ENCODE assay signal across 14 cellular contexts in genomic region chr16:86505899-86506864, GRCh38. TPM values are rescaled to one million over a fixed set of nuclear protein-coding genes. Genes with fewer than 3 reads are reported as not detected.
DNase-seq lines count a peak whose midpoint lies in the region; ATAC-seq and TF ChIP-seq lines count a peak whose summit lies in the region.
"Had no signal": no experiment of that assay in that cellular context is flagged by ENCODE, and none has a peak within 500 bp of the region (broad histone marks: within the 10 kb centered on the region; RNA-seq: fewer than 3 reads in every experiment).

No MANE protein-coding gene starts in this region.

- H2AFZ ChIP-seq in smooth muscle cell (ENCODE audit: low read depth): no peak overlapping the region

- H3K4me1 ChIP-seq in smooth muscle cell (ENCODE audit: low read depth): peaks cover 7% of the 10 kb centered on the region
- H3K4me1 ChIP-seq: foreskin keratinocyte had no signal

- peak overlapping the region; percentile 89 for H3K4me2 ChIP-seq in smooth muscle cell

- peaks cover 80% of the 10 kb centered on the region for H3K27me3 ChIP-seq in smooth muscle cell (ENCODE audit: low read depth)

- no peak for ATAC-seq in memory B cell (ENCODE audit: low read depth)
- ATAC-seq in GM21360 (IDR thresholded peaks at IDR 0.05; ENCODE audit: unreplicated experiment): no peak
- ATAC-seq: foreskin keratinocyte had no signal

- H3K4me3 Mint-ChIP-seq in activated CD4-positive, alpha-beta T cell treated with anti-CD3 and anti-CD28 coated beads, Interleukin-2, amount 10 ng/mL, durations not matched to agents 7 days and 5 days: no peak overlapping the region
- peak overlapping the region; percentile 29 for H3K4me3 Mint-ChIP-seq in activated T-helper 1 cell treated with anti-CD3 and anti-CD28 coated beads, Interleukin-12 subunit alpha, Interleukin-12 subunit beta, Interleukin-2, Interleukin-4 antibody, amounts not matched to agents 30 ng/mL and 10 ng/mL and 1 ng/mL, durations not matched to agents 14 hours and 24 hours and 36 hours
- H3K4me3 Mint-ChIP-seq in memory B cell: no peak overlapping the region
- no peak overlapping the region for H3K4me3 Mint-ChIP-seq in endothelial cell (ENCODE audit: unreplicated experiment)

- H3K36me3 Mint-ChIP-seq in activated CD4-positive, alpha-beta T cell treated with anti-CD3 and anti-CD28 coated beads, Interleukin-2, amount 10 ng/mL, durations not matched to agents 7 days and 5 days (ENCODE audit: low read depth): no peaks in the 10 kb centered on the region
- H3K36me3 Mint-ChIP-seq in activated T-helper 1 cell treated with anti-CD3 and anti-CD28 coated beads, Interleukin-12 subunit alpha, Interleukin-12 subunit beta, Interleukin-2, Interleukin-4 antibody, amounts not matched to agents 30 ng/mL and 10 ng/mL and 1 ng/mL, durations not matched to agents 14 hours and 24 hours and 36 hours (ENCODE audit: low read depth): peaks cover 2% of the 10 kb centered on the region
- H3K36me3 Mint-ChIP-seq in memory B cell (no peaks in the 10 kb centered on the region), endothelial cell (ENCODE audit: low read depth, unreplicated experiment) (peaks cover 10% of the 10 kb centered on the region)

- POLR2A ChIA-PET in activated CD4-positive, alpha-beta T cell treated with anti-CD3 and anti-CD28 coated beads, Interleukin-2, amount 10 ng/mL, durations not matched to agents 7 days and 5 days (lab: Charles Lee): interaction anchor here (0.6 to 0.8 kb wide), 2 partner anchors 212 to 727 kb away, joined by 3 read pairs; no protein-coding TSS in a partner anchor

- peaks cover 76% of the 10 kb centered on the region for H3K27me3 Mint-ChIP-seq in activated CD4-positive, alpha-beta T cell treated with anti-CD3 and anti-CD28 coated beads, Interleukin-2, amount 10 ng/mL, durations not matched to agents 7 days and 5 days
- H3K27me3 Mint-ChIP-seq in activated T-helper 1 cell treated with anti-CD3 and anti-CD28 coated beads, Interleukin-12 subunit alpha, Interleukin-12 subunit beta, Interleukin-2, Interleukin-4 antibody, amounts not matched to agents 30 ng/mL and 10 ng/mL and 1 ng/mL, durations not matched to agents 14 hours and 24 hours and 36 hours (ENCODE audit: insufficient read depth): peaks cover 71% of the 10 kb centered on the region
- H3K27me3 Mint-ChIP-seq in memory B cell: peaks cover 46% of the 10 kb centered on the region
- H3K27me3 Mint-ChIP-seq in endothelial cell (ENCODE audit: unreplicated experiment): peaks cover 53% of the 10 kb centered on the region

- peaks cover 7% of the 10 kb centered on the region for H4K20me1 ChIP-seq in smooth muscle cell (ENCODE audit: low read depth)

- H3K9me3 ChIP-seq in smooth muscle cell (replicated peaks; ENCODE audit: low read depth): no peaks in the 10 kb centered on the region
- H3K9me3 ChIP-seq: thoracic aorta had no signal

- H3K9me3 Mint-ChIP-seq in activated CD4-positive, alpha-beta T cell treated with anti-CD3 and anti-CD28 coated beads, Interleukin-2, amount 10 ng/mL, durations not matched to agents 7 days and 5 days: no peaks in the 10 kb centered on the region
- H3K9me3 Mint-ChIP-seq in activated T-helper 1 cell treated with anti-CD3 and anti-CD28 coated beads, Interleukin-12 subunit alpha, Interleukin-12 subunit beta, Interleukin-2, Interleukin-4 antibody, amounts not matched to agents 30 ng/mL and 10 ng/mL and 1 ng/mL, durations not matched to agents 14 hours and 24 hours and 36 hours: no peaks in the 10 kb centered on the region
- H3K9me3 Mint-ChIP-seq in memory B cell (no peaks in the 10 kb centered on the region), endothelial cell (ENCODE audit: unreplicated experiment) (no peaks in the 10 kb centered on the region)

- peak overlapping the region; percentile 73 for H3K4me3 ChIP-seq in smooth muscle cell

- H3K27ac ChIP-seq in smooth muscle cell (ENCODE audit: low read depth): no peak overlapping the region
- H3K27ac ChIP-seq: foreskin keratinocyte, thoracic aorta had no signal

- peaks cover 17% of the 10 kb centered on the region for H3K4me1 Mint-ChIP-seq in activated CD4-positive, alpha-beta T cell treated with anti-CD3 and anti-CD28 coated beads, Interleukin-2, amount 10 ng/mL, durations not matched to agents 7 days and 5 days
- H3K4me1 Mint-ChIP-seq in activated T-helper 1 cell treated with anti-CD3 and anti-CD28 coated beads, Interleukin-12 subunit alpha, Interleukin-12 subunit beta, Interleukin-2, Interleukin-4 antibody, amounts not matched to agents 30 ng/mL and 10 ng/mL and 1 ng/mL, durations not matched to agents 14 hours and 24 hours and 36 hours (ENCODE audit: low read depth): peaks cover 27% of the 10 kb centered on the region
- H3K4me1 Mint-ChIP-seq in memory B cell (peaks cover 25% of the 10 kb centered on the region), endothelial cell (ENCODE audit: unreplicated experiment) (peaks cover 18% of the 10 kb centered on the region)

- CTCF ChIA-PET in activated CD4-positive, alpha-beta T cell treated with anti-CD3 and anti-CD28 coated beads, Interleukin-2, amount 10 ng/mL, durations not matched to agents 7 days and 5 days (lab: Charles Lee): interaction anchor here (2.6 kb wide), 1 partner anchor 11 kb away, joined by 7 read pairs; no protein-coding TSS in a partner anchor

- no peaks in the 10 kb centered on the region for H3K36me3 ChIP-seq in smooth muscle cell (ENCODE audit: low read depth)
- H3K36me3 ChIP-seq: thoracic aorta had no signal

- H3F3A ChIP-seq in smooth muscle cell (ENCODE audit: low read depth): peaks cover 11% of the 10 kb centered on the region

- peaks cover 7% of the 10 kb centered on the region for H3K79me2 ChIP-seq in smooth muscle cell (ENCODE audit: low read depth)

- no peak overlapping the region for H3K9ac ChIP-seq in smooth muscle cell (ENCODE audit: low read depth)

- 21% methylated on average over 27 of the region's 27 CpGs for WGBS in smooth muscle cell (ENCODE audit: low lambda C conversion rate)

- TF ChIP-seq CTCF in smooth muscle cell (IDR thresholded peaks at IDR 0.05; ENCODE audit: borderline replicate concordance, insufficient read depth, poor library complexity, severe bottlenecking): no peak
- TF ChIP-seq CTCF in endothelial cell (IDR thresholded peaks at IDR 0.05; ENCODE audit: unreplicated experiment): no peak

- intact Hi-C loops in activated T-helper 1 cell treated with anti-CD3 and anti-CD28 coated beads, Interleukin-12 subunit alpha, Interleukin-12 subunit beta, Interleukin-2, Interleukin-4 antibody, amounts not matched to agents 30 ng/mL and 10 ng/mL and 1 ng/mL, durations not matched to agents 14 hours and 24 hours and 36 hours (cut with micrococcal nuclease): no loop called here

- no peak for DNase-seq in activated CD4-positive, alpha-beta T cell treated with anti-CD3 and anti-CD28 coated beads, Interleukin-2, amount 10 ng/mL, durations not matched to agents 7 days and 5 days
- no peak for DNase-seq in activated CD4-positive, alpha-beta T cell treated with anti-CD3 and anti-CD28 coated beads, Interleukin-2, amount 50 U/mL, for 48 hours
- no peak for DNase-seq in activated T-helper 1 cell treated with anti-CD3 and anti-CD28 coated beads, Interleukin-12 subunit alpha, Interleukin-12 subunit beta, Interleukin-2, Interleukin-4 antibody, amounts not matched to agents 30 ng/mL and 10 ng/mL and 1 ng/mL, durations not matched to agents 14 hours and 24 hours and 36 hours (ENCODE audit: low spot score)
- no peak for DNase-seq in memory B cell (ENCODE audit: low spot score in 2 of 2)
- no peak for DNase-seq in smooth muscle cell (lab: John Stamatoyannopoulos, UW; ENCODE audit: unreplicated experiment)
- no peak for DNase-seq in NCI-H146 (lab: John Stamatoyannopoulos, UW)
- DNase-seq in endothelial cell (ENCODE audit: low spot score): no peak
- DNase-seq: activated CD4-positive, alpha-beta T cell treated with anti-CD3 and anti-CD28 coated beads for 1 hour; activated naive CD4-positive, alpha-beta T cell treated with Interleukin-2 at 50 U/mL for 16 hours; EL; foreskin keratinocyte had no signal

- H3K27ac Mint-ChIP-seq in activated CD4-positive, alpha-beta T cell treated with anti-CD3 and anti-CD28 coated beads, Interleukin-2, amount 10 ng/mL, durations not matched to agents 7 days and 5 days: peak overlapping the region; percentile 2
- H3K27ac Mint-ChIP-seq in activated T-helper 1 cell treated with anti-CD3 and anti-CD28 coated beads, Interleukin-12 subunit alpha, Interleukin-12 subunit beta, Interleukin-2, Interleukin-4 antibody, amounts not matched to agents 30 ng/mL and 10 ng/mL and 1 ng/mL, durations not matched to agents 14 hours and 24 hours and 36 hours: peak overlapping the region; percentile 70
- peak overlapping the region; percentile 15 for H3K27ac Mint-ChIP-seq in memory B cell
- H3K27ac Mint-ChIP-seq in endothelial cell (ENCODE audit: unreplicated experiment): no peak overlapping the region

RNA-seq across cellular contexts. Expression of gene FOXF1, which starts 4.1 kb away (rescaled TPM):
- not detected for total RNA-seq in activated CD4-positive, alpha-beta T cell treated with anti-CD3 and anti-CD28 coated beads, Interleukin-2, amount 10 ng/mL, durations not matched to agents 7 days and 5 days
- total RNA-seq in activated T-helper 1 cell treated with anti-CD3 and anti-CD28 coated beads, Interleukin-12 subunit alpha, Interleukin-12 subunit beta, Interleukin-2, Interleukin-4 antibody, amounts not matched to agents 30 ng/mL and 10 ng/mL and 1 ng/mL, durations not matched to agents 14 hours and 24 hours and 36 hours: not detected in 2 replicates
- total RNA-seq in smooth muscle cell (15.6 and 24.7 TPM in 2 replicates), endothelial cell (ENCODE audit: unreplicated experiment) (0.69 TPM)
- 30.5 and 31.5 TPM in 2 replicates for polyA plus RNA-seq in smooth muscle cell
- total RNA-seq: foreskin keratinocyte, kidney epithelial cell had no signal
- polyA plus RNA-seq: foreskin keratinocyte had no signal

RNA-seq across cellular contexts. Expression of gene MTHFSD, which starts 48.9 kb away (rescaled TPM):
- 10 to 100 TPM; 28.7 to 29.1 TPM for total RNA-seq in activated CD4-positive, alpha-beta T cell treated with anti-CD3 and anti-CD28 coated beads, Interleukin-2, amount 10 ng/mL, durations not matched to agents 7 days and 5 days
- 30.6 and 31.8 TPM in 2 replicates for total RNA-seq in activated T-helper 1 cell treated with anti-CD3 and anti-CD28 coated beads, Interleukin-12 subunit alpha, Interleukin-12 subunit beta, Interleukin-2, Interleukin-4 antibody, amounts not matched to agents 30 ng/mL and 10 ng/mL and 1 ng/mL, durations not matched to agents 14 hours and 24 hours and 36 hours
- total RNA-seq in smooth muscle cell (14.7 and 23.0 TPM in 2 replicates), endothelial cell (ENCODE audit: unreplicated experiment) (30.6 TPM)
- 13.3 and 16.5 TPM in 2 replicates for polyA plus RNA-seq in smooth muscle cell
